35 cellular contexts compared by ENCODE assay signal in genomic region chr3:51082363-51082762, GRCh38.
"Had no signal": no experiment of that assay in that cellular context is flagged by ENCODE, and none has a peak within 500 bp of the region (broad histone marks: within the 10 kb centered on the region; RNA-seq: fewer than 3 reads in every experiment).

No MANE protein-coding gene starts in this region.

- H3K27me3 ChIP-seq: ascending aorta, cardiac muscle cell had no signal

- H3K27ac ChIP-seq: ascending aorta, cardiac muscle cell, KMS-11, PC-9, RWPE1 had no signal

- H3K36me3 ChIP-seq: ascending aorta, cardiac muscle cell had no signal

- H3K4me1 ChIP-seq: ascending aorta had no signal

- H3K4me3 ChIP-seq: ascending aorta, cardiac muscle cell, PC-9 had no signal

- H3K27ac Mint-ChIP-seq: activated CD4-positive, alpha-beta T cell treated with anti-CD3 and anti-CD28 coated beads for 36 hours; activated CD4-positive, alpha-beta T cell treated with anti-CD3 and anti-CD28 coated beads, Interleukin-2, amount 10 ng/mL, durations not matched to agents 7 days and 5 days; activated CD8-positive, alpha-beta T cell treated with anti-CD3 and anti-CD28 coated beads, Interleukin-2, amount 10 ng/mL, durations not matched to agents 7 days and 5 days; activated naive CD4-positive, alpha-beta T cell treated with anti-CD3 and anti-CD28 coated beads, Interleukin-2, amount 50 U/mL, for 24 hours; activated naive CD8-positive, alpha-beta T cell treated with anti-CD3 and anti-CD28 coated beads, Interleukin-2, amount 10 ng/mL, durations not matched to agents 7 days and 5 days; activated T-cell treated with anti-CD3 and anti-CD28 coated beads, Interleukin-2, amount 50 U/mL, for 24 hours; activated T-helper 2 cell treated with anti-CD3 and anti-CD28 coated beads, Interferon-gamma antibody, Interleukin-2, Interleukin-4, amounts not matched to agents 10 μg/mL and 5 μg/mL and 100 μg/mL, durations not matched to agents 14 hours and 24 hours and 36 hours had no signal

- DNase-seq: activated CD4-positive, alpha-beta T cell treated with anti-CD3 and anti-CD28 coated beads for 36 hours; activated CD4-positive, alpha-beta T cell treated with anti-CD3 and anti-CD28 coated beads, Interleukin-2, amount 10 ng/mL, durations not matched to agents 7 days and 5 days; activated CD4-positive, alpha-beta T cell treated with anti-CD3 and anti-CD28 coated beads, Interleukin-2, amount 50 U/mL, for 48 hours; activated CD8-positive, alpha-beta T cell treated with anti-CD3 and anti-CD28 coated beads, Interleukin-2, amount 10 ng/mL, durations not matched to agents 7 days and 5 days; activated gamma-delta T cell; activated naive CD4-positive, alpha-beta T cell treated with Interleukin-2 at 50 U/mL for 16 hours; activated naive CD8-positive, alpha-beta T cell treated with anti-CD3 and anti-CD28 coated beads, Interleukin-2, amount 10 ng/mL, durations not matched to agents 7 days and 5 days; activated T-cell treated with anti-CD3 and anti-CD28 coated beads, Interleukin-2, amount 50 U/mL, for 24 hours; amygdala; MM.1S; MV-4-11; NCI-H1092; NCI-H1436 treated with DMSO at 0.1 percent for 48 hours; NCI-H187; NCI-H2029 treated with DMSO at 0.1 percent for 48 hours; NCI-H2107; NCI-H2171; NCI-H510A; NCI-H526; NCI-H748 treated with DMSO at 0.1 percent for 48 hours; NK-92 treated with Interleukin-12 subunit alpha and Interleukin-12 subunit beta, amount 100 ng/mL, for 24 hours; PC-9; SIG-M5; SW 1271; T-helper 1 cell; T1000 had no signal

- H2AFZ ChIP-seq: PC-9 had no signal

- ATAC-seq: activated CD4-positive, alpha-beta T cell treated with anti-CD3 and anti-CD28 coated beads for 36 hours; activated CD4-positive, CD25-positive, alpha-beta regulatory T cell treated with anti-CD3 and anti-CD28 coated beads, Interleukin-2, amount 50 U/mL, for 24 hours; activated CD8-positive, alpha-beta T cell treated with anti-CD3 and anti-CD28 coated beads, Interleukin-2, amount 10 ng/mL, durations not matched to agents 7 days and 5 days; Right ventricle myocardium inferior had no signal

- H3K4me2 ChIP-seq: KMS-11, PC-9 had no signal

- H3K27me3 Mint-ChIP-seq: activated CD4-positive, alpha-beta T cell treated with anti-CD3 and anti-CD28 coated beads for 36 hours; activated CD4-positive, alpha-beta T cell treated with anti-CD3 and anti-CD28 coated beads, Interleukin-2, amount 10 ng/mL, durations not matched to agents 7 days and 5 days; activated naive CD4-positive, alpha-beta T cell treated with anti-CD3 and anti-CD28 coated beads, Interleukin-2, amount 50 U/mL, for 24 hours; activated naive CD8-positive, alpha-beta T cell treated with anti-CD3 and anti-CD28 coated beads, Interleukin-2, amount 10 ng/mL, durations not matched to agents 7 days and 5 days; activated T-cell treated with anti-CD3 and anti-CD28 coated beads, Interleukin-2, amount 50 U/mL, for 24 hours; central memory CD8-positive, alpha-beta T cell had no signal

- H3K4me3 Mint-ChIP-seq: activated CD4-positive, alpha-beta T cell treated with anti-CD3 and anti-CD28 coated beads for 36 hours; activated CD4-positive, alpha-beta T cell treated with anti-CD3 and anti-CD28 coated beads, Interleukin-2, amount 10 ng/mL, durations not matched to agents 7 days and 5 days; activated CD8-positive, alpha-beta T cell treated with anti-CD3 and anti-CD28 coated beads, Interleukin-2, amount 10 ng/mL, durations not matched to agents 7 days and 5 days; activated naive CD4-positive, alpha-beta T cell treated with anti-CD3 and anti-CD28 coated beads, Interleukin-2, amount 50 U/mL, for 24 hours; activated naive CD8-positive, alpha-beta T cell treated with anti-CD3 and anti-CD28 coated beads, Interleukin-2, amount 10 ng/mL, durations not matched to agents 7 days and 5 days; activated T-cell treated with anti-CD3 and anti-CD28 coated beads, Interleukin-2, amount 50 U/mL, for 24 hours; central memory CD8-positive, alpha-beta T cell had no signal

- H3K4me1 Mint-ChIP-seq: activated CD4-positive, alpha-beta T cell treated with anti-CD3 and anti-CD28 coated beads for 36 hours; activated CD4-positive, alpha-beta T cell treated with anti-CD3 and anti-CD28 coated beads, Interleukin-2, amount 10 ng/mL, durations not matched to agents 7 days and 5 days; activated naive CD4-positive, alpha-beta T cell treated with anti-CD3 and anti-CD28 coated beads, Interleukin-2, amount 50 U/mL, for 24 hours; activated naive CD8-positive, alpha-beta T cell treated with anti-CD3 and anti-CD28 coated beads, Interleukin-2, amount 10 ng/mL, durations not matched to agents 7 days and 5 days; central memory CD8-positive, alpha-beta T cell had no signal
